ENCODE assay signal across 9 cellular contexts in the genomic region with DNA sequence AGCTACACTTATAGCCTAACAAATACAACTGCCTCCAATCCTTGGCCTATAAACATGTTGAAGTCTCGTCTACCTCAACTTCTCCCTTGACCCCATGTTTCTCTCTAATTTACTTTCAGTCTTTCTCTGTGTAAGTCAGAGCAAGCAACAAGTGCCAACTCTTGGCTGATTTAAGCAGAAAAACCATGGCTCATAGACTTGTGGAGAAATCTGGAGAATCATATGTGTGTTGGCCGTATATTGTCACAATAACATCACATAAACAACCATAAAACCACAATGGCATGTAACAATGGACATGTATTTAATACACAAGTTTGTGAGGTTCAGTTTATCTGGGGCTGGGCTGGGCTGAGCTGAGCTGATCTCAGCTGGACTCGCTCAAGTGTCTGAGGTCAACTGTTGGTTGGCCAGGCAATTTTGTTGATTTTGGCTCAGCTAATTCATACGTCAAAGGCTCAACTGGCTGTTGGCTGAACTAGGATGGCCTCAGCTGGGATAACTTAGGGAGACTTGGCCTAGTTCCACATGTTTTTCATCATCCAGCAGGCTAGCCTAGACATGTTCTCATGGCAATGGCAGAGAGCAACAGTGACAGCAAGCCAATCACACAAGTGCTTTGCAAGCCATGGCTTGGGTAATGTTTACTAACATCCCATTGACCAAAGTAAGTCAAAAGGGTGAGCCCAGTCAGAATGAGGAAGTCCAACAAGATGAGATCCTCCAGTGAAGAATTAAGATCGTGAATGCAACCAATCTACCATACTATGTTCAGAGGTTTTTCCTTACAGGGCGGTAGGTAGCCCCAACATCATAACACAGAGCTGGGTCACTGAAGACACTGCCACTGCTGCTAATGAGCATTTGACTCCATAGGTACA. TPM values are rescaled to one million over a fixed set of nuclear protein-coding genes. Genes with fewer than 3 reads are reported as not detected.
DNase-seq lines count a peak whose midpoint lies in the region; ATAC-seq and TF ChIP-seq lines count a peak whose summit lies in the region.
"Had no signal": no experiment of that assay in that cellular context is flagged by ENCODE, and none has a peak within 500 bp of the region (broad histone marks: within the 10 kb centered on the region; RNA-seq: fewer than 3 reads in every experiment).

No MANE protein-coding gene starts in this region.

- peaks cover 13% of the 10 kb centered on the region for H3K36me3 Mint-ChIP-seq in activated CD4-positive, alpha-beta T cell treated with anti-CD3 and anti-CD28 coated beads, Interleukin-2, amount 10 ng/mL, durations not matched to agents 24 days and 14 days (ENCODE audit: low read depth)
- H3K36me3 Mint-ChIP-seq in activated CD8-positive, alpha-beta T cell treated with anti-CD3 and anti-CD28 coated beads for 36 hours (ENCODE audit: low read depth), result no peaks in the 10 kb centered on the region
- H3K36me3 Mint-ChIP-seq in H9 (ENCODE audit: insufficient read depth in 1 of 3, low read depth in 3 of 3), result no peaks in the 10 kb centered on the region

- no peaks in the 10 kb centered on the region for H3K79me2 ChIP-seq in H9 (ENCODE audit: insufficient read depth, low read length)

- peak overlapping the region; percentile 10 for H3K27ac Mint-ChIP-seq in activated CD4-positive, alpha-beta T cell treated with anti-CD3 and anti-CD28 coated beads, Interleukin-2, amount 10 ng/mL, durations not matched to agents 24 days and 14 days
- no peak overlapping the region for H3K27ac Mint-ChIP-seq in activated CD8-positive, alpha-beta T cell treated with anti-CD3 and anti-CD28 coated beads for 36 hours
- no peak overlapping the region for H3K27ac Mint-ChIP-seq in H9
- H3K27ac Mint-ChIP-seq: B cell had no signal

- H3K27ac ChIP-seq in prostate gland (peak overlapping the region; percentile 63 to 73), H9 (ENCODE audit: insufficient read length, low read depth, low read length) (no peak overlapping the region)

- H3K56ac ChIP-seq in H9 (ENCODE audit: insufficient read length, low read depth, low read length), result no peak overlapping the region

- H3K14ac ChIP-seq in H9 (ENCODE audit: insufficient read depth, low read length), result no peak overlapping the region

- H3K23me2 ChIP-seq in H9 (ENCODE audit: insufficient read length, low read depth, low read length, poor library complexity, severe bottlenecking), result no peaks in the 10 kb centered on the region

- no peak overlapping the region for H2AFZ ChIP-seq in H9 (ENCODE audit: low read length)

- no peaks in the 10 kb centered on the region for H4K20me1 ChIP-seq in H9 (ENCODE audit: control insufficient read depth, insufficient read depth, insufficient read length)

- DNase-seq in activated CD4-positive, alpha-beta T cell treated with anti-CD3 and anti-CD28 coated beads, Interleukin-2, amount 10 ng/mL, durations not matched to agents 24 days and 14 days, result no peak
- no peak for DNase-seq in activated CD4-positive, alpha-beta T cell treated with anti-CD3 and anti-CD28 coated beads for 4 hours
- peak; percentile 63 for DNase-seq in SKM-1 (lab: John Stamatoyannopoulos, UW; ENCODE audit: unreplicated experiment)
- DNase-seq in foreskin fibroblast, result peak; percentile 100
- peak; percentile 91 for DNase-seq in prostate gland (ENCODE audit: low spot score)
- no peak for DNase-seq in activated CD8-positive, alpha-beta T cell treated with anti-CD3 and anti-CD28 coated beads for 36 hours
- no peak for DNase-seq in H9

- H3K27me3 ChIP-seq in prostate gland (replicated peaks; ENCODE audit: insufficient read depth), result no peaks in the 10 kb centered on the region
- H3K27me3 ChIP-seq in H9 (ENCODE audit: insufficient read depth, low read length), result peaks cover 2% of the 10 kb centered on the region; the same call in 1 of the 2 replicates

- H3K79me1 ChIP-seq in H9 (ENCODE audit: insufficient read depth, low read depth, low read length, poor library complexity, severe bottlenecking), result no peaks in the 10 kb centered on the region

- 30% methylated on average over 6 of the region's 6 CpGs for WGBS in prostate gland
- WGBS in H9 (ENCODE audit: extremely low coverage, insufficient read length, low lambda C conversion rate), result no CpG with 5 or more reads among the region's 6 CpGs

- peaks cover 29% of the 10 kb centered on the region for H3K4me1 Mint-ChIP-seq in activated CD4-positive, alpha-beta T cell treated with anti-CD3 and anti-CD28 coated beads, Interleukin-2, amount 10 ng/mL, durations not matched to agents 24 days and 14 days
- peaks cover 23% of the 10 kb centered on the region for H3K4me1 Mint-ChIP-seq in activated CD8-positive, alpha-beta T cell treated with anti-CD3 and anti-CD28 coated beads for 36 hours (ENCODE audit: low read depth)
- H3K4me1 Mint-ChIP-seq in H9, result peaks cover 3% of the 10 kb centered on the region in 2 experiments; a peak in 2 of 4 replicates

- H3K36me3 ChIP-seq in prostate gland, result no peaks in the 10 kb centered on the region

- H3K4me1 ChIP-seq in prostate gland (replicated peaks) (no peaks in the 10 kb centered on the region), H9 (ENCODE audit: insufficient read depth, low read length) (no peaks in the 10 kb centered on the region)

- no peak overlapping the region for H4K91ac ChIP-seq in H9 (ENCODE audit: insufficient read length, low read depth, low read length)

- no peak overlapping the region for H3T11ph ChIP-seq in H9 (ENCODE audit: low read length)

- no peak overlapping the region for H4K5ac ChIP-seq in H9 (ENCODE audit: insufficient read length, low read depth, low read length)

- intact Hi-C loops in activated CD4-positive, alpha-beta T cell treated with anti-CD3 and anti-CD28 coated beads, Interleukin-2, amount 10 ng/mL, durations not matched to agents 24 days and 14 days (cut with micrococcal nuclease), result loop anchor here (5.0 kb wide), 1 partner anchor 52 kb away; no protein-coding TSS in a partner anchor
- intact Hi-C loops in prostate gland (cut with DNase I), result no loop called here
- intact Hi-C loops in activated CD8-positive, alpha-beta T cell treated with anti-CD3 and anti-CD28 coated beads for 36 hours (cut with micrococcal nuclease), result no loop called here

- no peak for ATAC-seq in activated CD8-positive, alpha-beta T cell treated with anti-CD3 and anti-CD28 coated beads for 36 hours
- ATAC-seq in GM18870 (IDR thresholded peaks at IDR 0.05; ENCODE audit: unreplicated experiment), result no peak

- TF ChIP-seq CTCF in foreskin fibroblast (IDR thresholded peaks at IDR 0.05; ENCODE audit: low read depth, low read length), result no peak
- TF ChIP-seq CTCF in prostate gland (IDR thresholded peaks at IDR 0.05), result no peak
- TF ChIP-seq CTCF in activated CD8-positive, alpha-beta T cell treated with anti-CD3 and anti-CD28 coated beads for 36 hours (IDR thresholded peaks at IDR 0.05), result no peak
- no peak for TF ChIP-seq CTCF in H9 (conservative IDR thresholded peaks at IDR 0.05)

- TF ChIP-seq POLR2A in prostate gland (IDR thresholded peaks at IDR 0.05), result no peak

- CTCF ChIA-PET in activated CD8-positive, alpha-beta T cell treated with anti-CD3 and anti-CD28 coated beads for 36 hours (lab: Charles Lee), result interaction anchor here (0.9 to 1.4 kb wide), 4 partner anchors 10 to 62 kb away, joined by 3 to 5 read pairs (median 4); a partner anchor contains a TSS

- no peak overlapping the region for H3K18ac ChIP-seq in H9 (ENCODE audit: insufficient read length, low read depth, low read length)

- H2BK15ac ChIP-seq in H9 (ENCODE audit: low read depth, low read length), result no peak overlapping the region

- no peak overlapping the region for H3K4me2 ChIP-seq in H9 (ENCODE audit: insufficient read depth, insufficient read length, low read length)

- H2AK5ac ChIP-seq in H9 (ENCODE audit: insufficient read length, low read length), result no peak overlapping the region

- no peak overlapping the region for H3K4ac ChIP-seq in H9 (ENCODE audit: low read depth, low read length)

- H3K4me3 ChIP-seq in foreskin fibroblast (ENCODE audit: low read depth in 1 of 2, low read length in 2 of 2) (no peak overlapping the region), prostate gland (no peak overlapping the region)

- H3K4me3 Mint-ChIP-seq in activated CD4-positive, alpha-beta T cell treated with anti-CD3 and anti-CD28 coated beads, Interleukin-2, amount 10 ng/mL, durations not matched to agents 24 days and 14 days, result no peak overlapping the region
- H3K4me3 Mint-ChIP-seq in activated CD8-positive, alpha-beta T cell treated with anti-CD3 and anti-CD28 coated beads for 36 hours, result no peak overlapping the region
- no peak overlapping the region for H3K4me3 Mint-ChIP-seq in H9
- H3K4me3 Mint-ChIP-seq: B cell had no signal

- H3K9me3 ChIP-seq in prostate gland, result no peaks in the 10 kb centered on the region
- no peaks in the 10 kb centered on the region for H3K9me3 ChIP-seq in H9 (ENCODE audit: control insufficient read depth, low read depth, low read length)

- H2BK120ac ChIP-seq in H9 (ENCODE audit: low read depth, low read length, poor library complexity, severe bottlenecking), result no peak overlapping the region

- no peaks in the 10 kb centered on the region for H3K27me3 Mint-ChIP-seq in activated CD4-positive, alpha-beta T cell treated with anti-CD3 and anti-CD28 coated beads, Interleukin-2, amount 10 ng/mL, durations not matched to agents 24 days and 14 days
- H3K27me3 Mint-ChIP-seq in activated CD8-positive, alpha-beta T cell treated with anti-CD3 and anti-CD28 coated beads for 36 hours, result peaks cover 2% of the 10 kb centered on the region
- peaks cover 10% of the 10 kb centered on the region for H3K27me3 Mint-ChIP-seq in H9 (ENCODE audit: low read depth)

- no peak overlapping the region for H2BK20ac ChIP-seq in H9 (ENCODE audit: low read depth, low read length, poor library complexity, severe bottlenecking)

- H2BK5ac ChIP-seq in H9 (ENCODE audit: insufficient read length, low read length), result no peak overlapping the region

- no peak overlapping the region for H3K9ac ChIP-seq in H9 (ENCODE audit: extremely low read depth, insufficient read length, low read length)

- H2BK12ac ChIP-seq in H9 (ENCODE audit: insufficient read length, low read depth, low read length), result no peak overlapping the region

- POLR2A ChIA-PET in activated CD8-positive, alpha-beta T cell treated with anti-CD3 and anti-CD28 coated beads for 36 hours (lab: Charles Lee), result interaction anchor here (1.2 kb wide), 1 partner anchor 13 kb away, joined by 3 read pairs; a partner anchor contains a TSS

- no peak overlapping the region for H4K8ac ChIP-seq in H9 (replicated peaks; ENCODE audit: insufficient read length, low read depth, low read length)

- H3K9me3 Mint-ChIP-seq in activated CD4-positive, alpha-beta T cell treated with anti-CD3 and anti-CD28 coated beads, Interleukin-2, amount 10 ng/mL, durations not matched to agents 24 days and 14 days, result peaks cover 13% of the 10 kb centered on the region
- no peaks in the 10 kb centered on the region for H3K9me3 Mint-ChIP-seq in activated CD8-positive, alpha-beta T cell treated with anti-CD3 and anti-CD28 coated beads for 36 hours
- no peaks in the 10 kb centered on the region for H3K9me3 Mint-ChIP-seq in H9

- no peak overlapping the region for H3K23ac ChIP-seq in H9 (ENCODE audit: insufficient read length, low read depth, low read length)

RNA-seq across cellular contexts. Expression of a gene that starts 12.9 kb away (rescaled TPM):
- 17.2 and 18.7 TPM in 2 replicates for total RNA-seq in activated CD4-positive, alpha-beta T cell treated with anti-CD3 and anti-CD28 coated beads, Interleukin-2, amount 10 ng/mL, durations not matched to agents 24 days and 14 days
- total RNA-seq in prostate gland (10 to 100 TPM; 10.7 to 27.0 TPM), H9 (2021) (12.9 and 14.3 TPM in 2 replicates)
- total RNA-seq in activated CD8-positive, alpha-beta T cell treated with anti-CD3 and anti-CD28 coated beads for 36 hours, result 10 to 100 TPM; 12.1 to 12.3 TPM

RNA-seq across cellular contexts. Expression of a gene that starts 13.3 kb away (rescaled TPM):
- 4.1 and 6.1 TPM in 2 replicates for total RNA-seq in activated CD4-positive, alpha-beta T cell treated with anti-CD3 and anti-CD28 coated beads, Interleukin-2, amount 10 ng/mL, durations not matched to agents 24 days and 14 days
- total RNA-seq in prostate gland (1 to 10 TPM in 1 of 2 donors, under 1 TPM in 1; 0.50 to 7.3 TPM), H9 (2021) (1.1 and 1.4 TPM in 2 replicates)
- total RNA-seq in activated CD8-positive, alpha-beta T cell treated with anti-CD3 and anti-CD28 coated beads for 36 hours, result 1 to 10 TPM; 4.0 to 5.7 TPM

Comparison
In these comparisons a context has a peak if more than half of its experiments do, and no peak if none do; other contexts are left out.
1. DNase-seq: peak in SKM-1 (single experiment), foreskin fibroblast (2 of 2) and prostate gland (single experiment); none in activated CD4-positive, alpha-beta T cell treated with anti-CD3 and anti-CD28 coated beads, Interleukin-2, amount 10 ng/mL, durations not matched to agents 24 days and 14 days (single experiment), activated CD4-positive, alpha-beta T cell treated with anti-CD3 and anti-CD28 coated beads for 4 hours (0 of 2), activated CD8-positive, alpha-beta T cell treated with anti-CD3 and anti-CD28 coated beads for 36 hours (single experiment) and H9 (single experiment).